In the genomic region with DNA sequence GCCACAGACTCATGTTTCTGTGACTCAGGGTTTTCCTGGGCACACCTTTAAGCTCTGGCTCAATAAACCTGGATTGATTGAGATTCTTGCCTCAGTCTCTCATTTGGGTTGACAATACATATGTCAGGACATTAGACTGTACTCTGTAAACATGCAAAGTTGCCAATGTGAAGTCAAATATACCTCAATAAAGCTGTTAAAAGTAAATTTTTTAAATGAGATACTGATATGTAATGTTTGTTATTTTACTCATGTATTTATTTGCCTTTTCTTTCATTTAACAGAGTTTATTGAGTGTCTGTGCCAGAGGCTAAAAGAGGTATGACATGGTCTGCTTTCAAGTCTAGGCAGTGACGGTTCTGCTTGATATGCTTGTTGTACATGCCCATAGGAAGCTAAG, we compare ENCODE assay signal across 15 cellular contexts.
"Had no signal": no experiment of that assay in that cellular context is flagged by ENCODE, and none has a peak within 500 bp of the region (broad histone marks: within the 10 kb centered on the region; RNA-seq: fewer than 3 reads in every experiment).

No MANE protein-coding gene starts in this region.

- H3K36me3 Mint-ChIP-seq: T-cell had no signal

- H3K27me3 Mint-ChIP-seq: activated CD4-positive, alpha-beta memory T cell treated with anti-CD3 and anti-CD28 coated beads, Interleukin-2, amount 10 ng/mL, durations not matched to agents 7 days and 5 days; activated CD4-positive, alpha-beta T cell treated with anti-CD3 and anti-CD28 coated beads for 36 hours; central memory CD8-positive, alpha-beta T cell; stimulated activated naive CD8-positive, alpha-beta T cell treated with anti-CD3 and anti-CD28 coated beads, Interleukin-15, Interleukin-2, amounts not matched to agents 100 ng/mL and 50 ng/mL, for 24 hours; T-cell had no signal

- H3K36me3 ChIP-seq: WERI-Rb-1 had no signal

- DNase-seq: activated CD4-positive, alpha-beta memory T cell treated with anti-CD3 and anti-CD28 coated beads, Interleukin-2, amount 10 ng/mL, durations not matched to agents 7 days and 5 days; activated CD4-positive, alpha-beta T cell treated with anti-CD3 and anti-CD28 coated beads for 36 hours; activated T-cell treated with anti-CD3 and anti-CD28 coated beads, Interleukin-2, amount 50 U/mL, for 72 hours; cortex of kidney; effector CD8-positive, alpha-beta T cell; hippocampal formation; kidney glomerular epithelial cell; midbrain; nucleus accumbens; stimulated activated CD4-positive, alpha-beta T cell treated with anti-CD3 and anti-CD28 coated beads, Interleukin-12 subunit alpha, Interleukin-12 subunit beta, amount 100 ng/mL, for 4 hours; stimulated activated CD4-positive, alpha-beta T cell treated with anti-CD3 and anti-CD28 coated beads, Interleukin-4, amount 100 ng/mL, for 1 hour; T-cell; WERI-Rb-1 had no signal

- H3K27ac Mint-ChIP-seq: activated CD4-positive, alpha-beta memory T cell treated with anti-CD3 and anti-CD28 coated beads, Interleukin-2, amount 10 ng/mL, durations not matched to agents 7 days and 5 days; activated CD4-positive, alpha-beta T cell treated with anti-CD3 and anti-CD28 coated beads for 36 hours; activated T-cell treated with anti-CD3 and anti-CD28 coated beads, Interleukin-2, amount 50 U/mL, for 72 hours; stimulated activated naive CD8-positive, alpha-beta T cell treated with anti-CD3 and anti-CD28 coated beads, Interleukin-15, Interleukin-2, amounts not matched to agents 100 ng/mL and 50 ng/mL, for 24 hours; T-cell had no signal

- H3K27ac ChIP-seq: WERI-Rb-1 had no signal

- H3K9me3 Mint-ChIP-seq: activated CD4-positive, alpha-beta memory T cell treated with anti-CD3 and anti-CD28 coated beads, Interleukin-2, amount 10 ng/mL, durations not matched to agents 7 days and 5 days; activated T-cell treated with anti-CD3 and anti-CD28 coated beads, Interleukin-2, amount 50 U/mL, for 72 hours; central memory CD8-positive, alpha-beta T cell; stimulated activated naive CD8-positive, alpha-beta T cell treated with anti-CD3 and anti-CD28 coated beads, Interleukin-15, Interleukin-2, amounts not matched to agents 100 ng/mL and 50 ng/mL, for 24 hours; T-cell had no signal

- H3K4me3 Mint-ChIP-seq: activated CD4-positive, alpha-beta memory T cell treated with anti-CD3 and anti-CD28 coated beads, Interleukin-2, amount 10 ng/mL, durations not matched to agents 7 days and 5 days; activated CD4-positive, alpha-beta T cell treated with anti-CD3 and anti-CD28 coated beads for 36 hours; activated T-cell treated with anti-CD3 and anti-CD28 coated beads, Interleukin-2, amount 50 U/mL, for 72 hours; central memory CD8-positive, alpha-beta T cell; stimulated activated naive CD8-positive, alpha-beta T cell treated with anti-CD3 and anti-CD28 coated beads, Interleukin-15, Interleukin-2, amounts not matched to agents 100 ng/mL and 50 ng/mL, for 24 hours had no signal

- ATAC-seq: activated CD4-positive, alpha-beta T cell treated with anti-CD3 and anti-CD28 coated beads for 36 hours; activated T-cell treated with anti-CD3 and anti-CD28 coated beads, Interleukin-2, amount 50 U/mL, for 72 hours; T-cell had no signal
